In the genomic region with DNA sequence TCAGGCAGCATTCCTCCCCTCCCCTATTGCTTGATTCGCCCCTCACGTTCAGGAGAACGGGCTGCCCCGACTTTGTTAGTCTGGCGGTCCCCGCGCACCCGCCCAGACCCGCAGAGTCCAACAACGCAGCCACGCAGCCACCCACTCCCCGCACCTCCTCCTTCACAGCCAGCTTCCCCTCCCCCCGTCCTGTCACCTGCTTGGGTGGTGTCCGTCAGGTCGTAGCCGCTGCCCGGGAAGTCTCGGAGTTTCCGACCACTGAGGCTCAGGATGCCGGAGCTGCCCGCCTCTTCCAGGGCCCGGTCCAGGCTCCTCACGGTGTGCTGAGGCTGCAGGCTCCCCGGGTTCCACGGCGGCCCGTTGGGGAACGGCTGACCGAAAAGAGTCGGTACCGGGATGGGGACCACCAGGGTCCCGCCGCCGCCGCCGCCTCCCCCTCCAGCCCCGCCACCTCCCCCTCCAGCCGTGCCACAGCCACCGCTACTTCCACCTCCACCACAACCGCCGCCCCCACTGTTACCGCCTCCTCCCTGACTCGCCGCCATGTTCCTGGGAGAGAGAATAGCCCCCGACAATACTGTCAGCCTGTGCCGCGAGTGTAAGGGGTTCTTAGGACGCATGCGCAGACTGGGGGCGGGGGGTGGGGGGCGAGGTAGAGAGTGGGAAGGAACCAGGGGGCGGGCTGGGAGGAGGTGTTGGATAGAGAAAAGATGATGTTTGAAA, we compare ENCODE assay signal across 9 cellular contexts. TPM values are rescaled to one million over a fixed set of nuclear protein-coding genes. Genes with fewer than 3 reads are reported as not detected.
A peak's percentile ranks its signal among the peaks of the same experiment; 100 is the strongest.
DNase-seq lines count a peak whose midpoint lies in the region; ATAC-seq and TF ChIP-seq lines count a peak whose summit lies in the region.
"Had no signal": no experiment of that assay in that cellular context is flagged by ENCODE, and none has a peak within 500 bp of the region (broad histone marks: within the 10 kb centered on the region; RNA-seq: fewer than 3 reads in every experiment).

A gene with protein sequence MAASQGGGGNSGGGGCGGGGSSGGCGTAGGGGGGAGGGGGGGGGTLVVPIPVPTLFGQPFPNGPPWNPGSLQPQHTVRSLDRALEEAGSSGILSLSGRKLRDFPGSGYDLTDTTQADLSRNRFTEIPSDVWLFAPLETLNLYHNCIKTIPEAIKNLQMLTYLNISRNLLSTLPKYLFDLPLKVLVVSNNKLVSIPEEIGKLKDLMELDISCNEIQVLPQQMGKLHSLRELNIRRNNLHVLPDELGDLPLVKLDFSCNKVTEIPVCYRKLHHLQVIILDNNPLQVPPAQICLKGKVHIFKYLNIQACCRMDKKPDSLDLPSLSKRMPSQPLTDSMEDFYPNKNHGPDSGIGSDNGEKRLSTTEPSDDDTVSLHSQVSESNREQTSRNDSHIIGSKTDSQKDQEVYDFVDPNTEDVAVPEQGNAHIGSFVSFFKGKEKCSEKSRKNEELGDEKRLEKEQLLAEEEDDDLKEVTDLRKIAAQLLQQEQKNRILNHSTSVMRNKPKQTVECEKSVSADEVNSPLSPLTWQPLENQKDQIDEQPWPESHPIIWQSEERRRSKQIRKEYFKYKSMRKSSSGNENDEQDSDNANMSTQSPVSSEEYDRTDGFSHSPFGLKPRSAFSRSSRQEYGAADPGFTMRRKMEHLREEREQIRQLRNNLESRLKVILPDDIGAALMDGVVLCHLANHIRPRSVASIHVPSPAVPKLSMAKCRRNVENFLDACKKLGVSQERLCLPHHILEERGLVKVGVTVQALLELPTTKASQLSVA (minus strand): TSS at position 600 of the 723 bp plus-strand sequence. CDS start 55 bp downstream, at position 545.

- H3K36me3 ChIP-seq in SK-N-SH (replicated peaks in 1 of 2; ENCODE audit: control insufficient read depth in 1 of 2, insufficient read depth in 2 of 2, low read length in 1 of 2), result no peaks in the 10 kb centered on the region
- no peaks in the 10 kb centered on the region for H3K36me3 ChIP-seq in right atrium auricular region

- peak within 1 kb of the TSS; percentile 23 to 53; a peak in 2 of 4 replicates for H3K27ac ChIP-seq in SK-N-SH (ENCODE audit: low read depth in 2 of 2, low read length in 1 of 2)
- H3K27ac ChIP-seq in right atrium auricular region, result peak within 1 kb of the TSS; percentile 78 to 80

- no peaks in the 10 kb centered on the region for H3K4me1 Mint-ChIP-seq in activated T-cell treated with anti-CD3 and anti-CD28 coated beads, Interleukin-2, amount 50 U/mL, for 72 hours (ENCODE audit: low read depth)
- H3K4me1 Mint-ChIP-seq: central memory CD8-positive, alpha-beta T cell had no signal

- H3K9me3 ChIP-seq in SK-N-SH (no peaks in the 10 kb centered on the region), right atrium auricular region (no peaks in the 10 kb centered on the region)

- TF ChIP-seq RAD21 in SK-N-SH (IDR thresholded peaks at IDR 0.05; ENCODE audit: low read length), result no peak

- no peaks in the 10 kb centered on the region for H3K36me3 Mint-ChIP-seq in activated T-cell treated with anti-CD3 and anti-CD28 coated beads, Interleukin-2, amount 50 U/mL, for 72 hours (ENCODE audit: insufficient read depth in 2 of 2)

- H2AFZ ChIP-seq in SK-N-SH (ENCODE audit: low read depth), result peak within 1 kb of the TSS; percentile 79

- peak; percentile 15 for DNase-seq in GM13976 (ENCODE audit: low spot score)
- DNase-seq in SK-N-SH, result peak; percentile 86
- DNase-seq in right atrium auricular region (ENCODE audit: low spot score), result no peak
- DNase-seq in sciatic nerve (ENCODE audit: low spot score), result peak; percentile 67
- DNase-seq in kidney tubule cell (ENCODE audit: low spot score), result no peak
- DNase-seq in GM10266 (ENCODE audit: extremely low spot score), result no peak
- no peak for DNase-seq in activated T-cell treated with anti-CD3 and anti-CD28 coated beads, Interleukin-2, amount 50 U/mL, for 72 hours
- DNase-seq in central memory CD4-positive, alpha-beta T cell, result no peak

- H3K9ac ChIP-seq in SK-N-SH, result peak within 1 kb of the TSS; percentile 42; the same call in 1 of the 2 replicates

- H3K4me3 ChIP-seq in SK-N-SH (ENCODE audit: low read depth in 2 of 2, low read length in 1 of 2), result peak within 1 kb of the TSS; percentile 57 to 72
- peak within 1 kb of the TSS; percentile 64 to 67 for H3K4me3 ChIP-seq in right atrium auricular region

- H3K9me3 Mint-ChIP-seq in activated T-cell treated with anti-CD3 and anti-CD28 coated beads, Interleukin-2, amount 50 U/mL, for 72 hours, result no peaks in the 10 kb centered on the region
- H3K9me3 Mint-ChIP-seq: central memory CD8-positive, alpha-beta T cell had no signal

- no peaks in the 10 kb centered on the region for H3K27me3 ChIP-seq in SK-N-SH (ENCODE audit: insufficient read depth)
- H3K27me3 ChIP-seq in right atrium auricular region, result no peaks in the 10 kb centered on the region

- peaks cover 69% of the 10 kb centered on the region for H3K27me3 Mint-ChIP-seq in activated T-cell treated with anti-CD3 and anti-CD28 coated beads, Interleukin-2, amount 50 U/mL, for 72 hours (ENCODE audit: low read depth)
- H3K27me3 Mint-ChIP-seq: central memory CD8-positive, alpha-beta T cell had no signal

- in situ Hi-C loops in GM13976 (cut with MboI; ENCODE audit: low sequenced_read_pairs, unreplicated experiment), result no loop called here

- H4K20me1 ChIP-seq in SK-N-SH (ENCODE audit: insufficient read depth), result no peaks in the 10 kb centered on the region

- no peaks in the 10 kb centered on the region for H3K9me2 ChIP-seq in SK-N-SH

- no peak for TF ChIP-seq EP300 in SK-N-SH (IDR thresholded peaks at IDR 0.05; ENCODE audit: borderline replicate concordance in 1 of 2, low read depth in 1 of 2, low read length in 1 of 2)

- 2% methylated on average over 22 of the region's 52 CpGs for WGBS in SK-N-SH (ENCODE audit: low lambda C conversion rate)

- H3K4me1 ChIP-seq in SK-N-SH (ENCODE audit: control insufficient read depth in 1 of 2, insufficient read depth in 2 of 2, low read depth in 1 of 2, low read length in 1 of 2) (no peaks in the 10 kb centered on the region; a peak in 1 of 4 replicates), right atrium auricular region (no peaks in the 10 kb centered on the region)

- POLR2A ChIA-PET in SK-N-SH (lab: Yijun Ruan, JAX), result no interaction called here

- no peak within 1 kb of the TSS for H3K27ac Mint-ChIP-seq in activated T-cell treated with anti-CD3 and anti-CD28 coated beads, Interleukin-2, amount 50 U/mL, for 72 hours

- ATAC-seq in sciatic nerve, result peak; percentile 88
- no peak for ATAC-seq in activated T-cell treated with anti-CD3 and anti-CD28 coated beads, Interleukin-2, amount 50 U/mL, for 72 hours (replicated peaks in 1 of 2)

- H3F3A ChIP-seq in SK-N-SH (replicated peaks; ENCODE audit: insufficient read depth), result no peaks in the 10 kb centered on the region

- CTCF ChIA-PET in SK-N-SH (lab: Yijun Ruan, JAX), result no interaction called here

- H3K4me3 Mint-ChIP-seq in activated T-cell treated with anti-CD3 and anti-CD28 coated beads, Interleukin-2, amount 50 U/mL, for 72 hours, result peak within 1 kb of the TSS in 1 of 2 donors; percentile 55
- H3K4me3 Mint-ChIP-seq: central memory CD8-positive, alpha-beta T cell had no signal

- intact Hi-C loops in sciatic nerve (cut with DNase I), result no loop called here

- H3K79me2 ChIP-seq in SK-N-SH (ENCODE audit: insufficient read depth), result no peaks in the 10 kb centered on the region; the same call in 1 of the 2 replicates

- H3K4me2 ChIP-seq in SK-N-SH, result peak within 1 kb of the TSS; percentile 72

- TF ChIP-seq CTCF in GM13976 (IDR thresholded peaks at IDR 0.05; ENCODE audit: borderline replicate concordance, control extremely low read depth, extremely low read depth, insufficient read depth, missing control alignments) (no peak), SK-N-SH (IDR thresholded peaks at IDR 0.05) (no peak), right atrium auricular region (IDR thresholded peaks at IDR 0.05) (no peak), GM10266 (IDR thresholded peaks at IDR 0.05; ENCODE audit: control insufficient read depth, insufficient read depth, low read depth, missing control alignments) (no peak)

TF ChIP-seq in SK-N-SH, 30 proteins besides CTCF, POLR2A, EP300 and RAD21:
- TF ChIP-seq JUND (IDR thresholded peaks at IDR 0.05) (no peak), POLR2AphosphoS5 (IDR thresholded peaks at IDR 0.05; ENCODE audit: low read depth, low read length) (peak; percentile 33; the same call in 1 of the 2 replicates), YY1 (IDR thresholded peaks at IDR 0.05; ENCODE audit: low read depth) (peak; percentile 72)

RNA-seq across cellular contexts. Expression of the gene that starts here (rescaled TPM):
- polyA plus RNA-seq in SK-N-SH (2012; rRNA removed), result 1.7 and 2.3 TPM in 2 replicates
- 2.9 and 3.5 TPM in 2 replicates for polyA plus RNA-seq in SK-N-SH (2012; cell fraction: cytosol; rRNA removed)
- polyA plus RNA-seq in SK-N-SH (2012; cell fraction: nucleus; rRNA removed), result 1.1 and 2.7 TPM in 2 replicates
- 1 to 10 TPM; 4.9 to 6.0 TPM for total RNA-seq in right atrium auricular region
- 5.9 TPM for total RNA-seq in sciatic nerve
- not detected for total RNA-seq in activated T-cell treated with anti-CD3 and anti-CD28 coated beads, Interleukin-2, amount 50 U/mL, for 72 hours

Comparison
In these comparisons a context has a peak if more than half of its experiments do, and no peak if none do; other contexts are left out.
1. DNase-seq: peak in GM13976 (single experiment), SK-N-SH (single experiment) and sciatic nerve (single experiment); none in right atrium auricular region (single experiment), kidney tubule cell (single experiment), GM10266 (single experiment), activated T-cell treated with anti-CD3 and anti-CD28 coated beads, Interleukin-2, amount 50 U/mL, for 72 hours (0 of 2) and central memory CD4-positive, alpha-beta T cell (single experiment).